ENCODE assay signal across 8 cellular contexts in genomic region chr22:30667092-30667485, GRCh38. TPM values are rescaled to one million over a fixed set of nuclear protein-coding genes. Genes with fewer than 3 reads are reported as not detected.
DNase-seq lines count a peak whose midpoint lies in the region; ATAC-seq and TF ChIP-seq lines count a peak whose summit lies in the region.

No MANE protein-coding gene starts in this region.

- peak; percentile 14 for ATAC-seq in activated CD4-positive, alpha-beta T cell treated with anti-CD3 and anti-CD28 coated beads for 36 hours
- ATAC-seq in T-helper 17 cell (no peak), sciatic nerve (peak; percentile 4), HG03159 (IDR thresholded peaks at IDR 0.05; ENCODE audit: unreplicated experiment) (no peak), GM21825 (IDR thresholded peaks at IDR 0.05; ENCODE audit: unreplicated experiment) (no peak)

- peak overlapping the region; percentile 69 for H3K27ac Mint-ChIP-seq in activated CD4-positive, alpha-beta T cell treated with anti-CD3 and anti-CD28 coated beads for 36 hours
- H3K27ac Mint-ChIP-seq in T-helper 17 cell, result peak overlapping the region; percentile 91

- intact Hi-C loops in activated CD4-positive, alpha-beta T cell treated with anti-CD3 and anti-CD28 coated beads for 36 hours (cut with DNase I, micrococcal nuclease), result loop anchor here (1.0 kb wide), 5 partner anchors 18 to 75 kb away; partner anchors contain the start of genes OSBP2 (in 1 of the 2) and SLC35E4 (in 1 of the 2)
- intact Hi-C loops in sciatic nerve (cut with DNase I), result no loop called here

- CTCF ChIA-PET in activated CD4-positive, alpha-beta T cell treated with anti-CD3 and anti-CD28 coated beads for 36 hours (lab: Charles Lee), result interaction anchor here (0.8 to 2.3 kb wide), 3 partner anchors 17 to 32 kb away, joined by 7 to 12 read pairs (median 8); partner anchors contain the start of gene SLC35E4

- H3K36me3 Mint-ChIP-seq in activated CD4-positive, alpha-beta T cell treated with anti-CD3 and anti-CD28 coated beads for 36 hours (ENCODE audit: low read depth), result peaks cover 13% of the 10 kb centered on the region
- H3K36me3 Mint-ChIP-seq in T-helper 17 cell (ENCODE audit: low read depth), result no peaks in the 10 kb centered on the region

- H3K9me3 Mint-ChIP-seq in activated CD4-positive, alpha-beta T cell treated with anti-CD3 and anti-CD28 coated beads for 36 hours (ENCODE audit: low read depth), result no peaks in the 10 kb centered on the region

- peaks cover 3% of the 10 kb centered on the region for H3K27me3 Mint-ChIP-seq in activated CD4-positive, alpha-beta T cell treated with anti-CD3 and anti-CD28 coated beads for 36 hours
- H3K27me3 Mint-ChIP-seq in T-helper 17 cell, result no peaks in the 10 kb centered on the region

- TF ChIP-seq CTCF in fibroblast of pulmonary artery (IDR thresholded peaks at IDR 0.05; ENCODE audit: low read length, missing control alignments), result no peak

- H3K4me3 Mint-ChIP-seq in activated CD4-positive, alpha-beta T cell treated with anti-CD3 and anti-CD28 coated beads for 36 hours, result peak overlapping the region; percentile 92
- H3K4me3 Mint-ChIP-seq in T-helper 17 cell, result peak overlapping the region; percentile 94

- H3K4me1 Mint-ChIP-seq in activated CD4-positive, alpha-beta T cell treated with anti-CD3 and anti-CD28 coated beads for 36 hours, result peaks cover 19% of the 10 kb centered on the region
- peaks cover 29% of the 10 kb centered on the region for H3K4me1 Mint-ChIP-seq in T-helper 17 cell

- DNase-seq in activated CD4-positive, alpha-beta T cell treated with anti-CD3 and anti-CD28 coated beads for 36 hours, result no peak
- DNase-seq in activated CD4-positive, alpha-beta T cell treated with anti-CD3 and anti-CD28 coated beads, Interleukin-2, amount 50 U/mL, for 48 hours, result no peak
- DNase-seq in T-helper 17 cell (no peak), fibroblast of pulmonary artery (ENCODE audit: low read depth) (no peak), sciatic nerve (ENCODE audit: low spot score) (no peak), AG20443 (ENCODE audit: low spot score) (no peak)

- H3K4me3 ChIP-seq in fibroblast of pulmonary artery (replicated peaks; ENCODE audit: low read depth, low read length), result peak overlapping the region; percentile 89

- no peaks in the 10 kb centered on the region for H3K9me3 ChIP-seq in T-helper 17 cell (ENCODE audit: control insufficient read depth, low read length, poor library complexity, severe bottlenecking)

- POLR2A ChIA-PET in activated CD4-positive, alpha-beta T cell treated with anti-CD3 and anti-CD28 coated beads for 36 hours (lab: Charles Lee), result interaction anchor here (1.0 to 1.3 kb wide), 3 partner anchors 17 to 31 kb away, joined by 3 read pairs; partner anchors contain the start of gene SLC35E4

RNA-seq across cellular contexts. Expression of gene DUSP18, which starts 0.6 kb away (rescaled TPM):
- total RNA-seq in activated CD4-positive, alpha-beta T cell treated with anti-CD3 and anti-CD28 coated beads for 36 hours, result 1 to 10 TPM; 7.8 to 8.5 TPM
- total RNA-seq in T-helper 17 cell (10 to 100 TPM; 10.3 to 11.0 TPM), sciatic nerve (12.3 TPM)

RNA-seq across cellular contexts. Expression of gene OSBP2, which starts 27.6 kb away (rescaled TPM):
- total RNA-seq in activated CD4-positive, alpha-beta T cell treated with anti-CD3 and anti-CD28 coated beads for 36 hours, result 1 to 10 TPM; 1.2 to 1.4 TPM
- total RNA-seq in T-helper 17 cell (1 to 10 TPM; 1.1 to 9.4 TPM), sciatic nerve (12.0 TPM)

RNA-seq across cellular contexts. Expression of gene SLC35E4, which starts 31.5 kb away (rescaled TPM):
- 1 to 10 TPM; 3.6 to 4.3 TPM for total RNA-seq in activated CD4-positive, alpha-beta T cell treated with anti-CD3 and anti-CD28 coated beads for 36 hours
- total RNA-seq in T-helper 17 cell (1 to 10 TPM; 3.8 to 5.7 TPM), sciatic nerve (3.4 TPM)

Comparison
In these comparisons a context has a peak if more than half of its experiments do, and no peak if none do; other contexts are left out.
1. ATAC-seq: peak in activated CD4-positive, alpha-beta T cell treated with anti-CD3 and anti-CD28 coated beads for 36 hours (single experiment) and sciatic nerve (single experiment); none in T-helper 17 cell (single experiment), HG03159 (single experiment) and GM21825 (single experiment).